In the genomic region with DNA sequence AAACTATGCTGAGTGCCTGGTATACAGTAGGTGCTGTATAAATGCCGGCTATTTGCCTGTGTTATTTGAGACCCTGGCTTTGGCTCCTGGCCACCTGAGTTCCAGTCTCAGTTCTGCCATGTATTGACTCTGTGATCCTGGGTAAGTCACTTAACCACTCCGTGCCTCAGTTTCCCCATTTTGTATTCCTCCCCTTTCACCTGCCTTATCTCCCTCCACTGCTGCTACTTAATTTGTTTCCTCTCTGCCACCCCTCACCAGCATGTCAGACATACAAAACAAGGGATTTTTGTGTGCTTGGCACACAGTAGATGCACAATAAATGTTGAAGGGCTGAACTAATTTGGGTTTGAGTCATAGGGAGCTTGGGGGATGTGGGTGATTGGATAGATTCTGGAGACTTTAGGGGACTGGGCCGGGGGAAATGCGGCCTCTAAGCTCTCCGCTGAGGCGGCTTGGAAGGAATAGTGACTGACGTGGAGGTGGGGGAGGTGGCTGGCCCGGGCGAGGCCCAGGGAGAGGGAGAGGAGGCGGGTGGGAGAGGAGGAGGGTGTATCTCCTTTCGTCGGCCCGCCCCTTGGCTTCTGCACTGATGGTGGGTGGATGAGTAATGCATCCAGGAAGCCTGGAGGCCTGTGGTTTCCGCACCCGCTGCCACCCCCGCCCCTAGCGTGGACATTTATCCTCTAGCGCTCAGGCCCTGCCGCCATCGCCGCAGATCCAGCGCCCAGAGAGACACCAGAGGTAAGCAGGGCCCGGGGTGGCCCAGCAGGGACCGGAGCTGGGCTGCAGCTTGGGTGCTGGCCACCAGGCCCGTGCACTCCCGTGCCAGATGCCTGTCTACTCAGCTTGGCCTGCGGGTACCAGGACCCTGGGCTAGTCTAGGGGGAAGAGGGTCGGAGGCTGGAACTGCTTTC, we compare ENCODE assay signal across 8 cellular contexts. TPM values are rescaled to one million over a fixed set of nuclear protein-coding genes. Genes with fewer than 3 reads are reported as not detected.
DNase-seq lines count a peak whose midpoint lies in the region; ATAC-seq and TF ChIP-seq lines count a peak whose summit lies in the region.

A gene (plus strand): TSS at position 706 of the 917 bp plus-strand sequence. CDS start 980 bp downstream, outside the sequence.

- H3K27me3 ChIP-seq in right lobe of liver, result peaks cover 0 to 7% of the 10 kb centered on the region in 2 donors

- ATAC-seq in HG02798 (IDR thresholded peaks at IDR 0.05; ENCODE audit: poor library complexity, unreplicated experiment) (peak; percentile 90), right lobe of liver (peak; percentile 75 to 80 (median 78))

- 31% methylated on average over 17 of the region's 28 CpGs for WGBS in right lobe of liver (ENCODE audit: insufficient coverage, low coverage, low lambda C conversion rate, missing lambda C conversion rate)

- peak; percentile 36 for TF ChIP-seq POLR2A in right lobe of liver (IDR thresholded peaks at IDR 0.05)

- H3K27ac ChIP-seq in right lobe of liver, result peak within 1 kb of the TSS; percentile 33 to 70 (median 63)

- DNase-seq in GM13976 (ENCODE audit: low spot score) (peak; percentile 88), NCI-H2227 treated with DMSO at 0.1 percent for 48 hours (lab: John Stamatoyannopoulos, UW) (peak; percentile 89), dermis microvascular lymphatic vessel endothelial cell (ENCODE audit: low read depth in 2 of 2) (peak; percentile 63 to 92), right lobe of liver (peak; percentile 73 to 90 (median 84)), NCI-H774 (lab: John Stamatoyannopoulos, UW) (no peak)
- DNase-seq in activated CD4-positive, alpha-beta T cell treated with anti-CD3 and anti-CD28 coated beads, Interleukin-2, amount 50 U/mL, for 48 hours, result peak; percentile 84 to 87
- DNase-seq in stimulated activated CD4-positive, alpha-beta T cell treated with anti-CD3 and anti-CD28 coated beads, Interleukin-4, amount 100 ng/mL, for 4 hours, result peak; percentile 70 to 88

- in situ Hi-C loops in GM13976 (cut with MboI; ENCODE audit: low sequenced_read_pairs, unreplicated experiment), result no loop called here

- no peaks in the 10 kb centered on the region for H3K9me3 ChIP-seq in right lobe of liver

- H3K36me3 ChIP-seq in right lobe of liver, result no peaks in the 10 kb centered on the region

- TF ChIP-seq CTCF in GM13976 (IDR thresholded peaks at IDR 0.05; ENCODE audit: borderline replicate concordance, control extremely low read depth, extremely low read depth, insufficient read depth, missing control alignments), result no peak
- TF ChIP-seq CTCF in right lobe of liver (IDR thresholded peaks at IDR 0.05), result no peak

- intact Hi-C loops in right lobe of liver (cut with DNase I), result no loop called here

- no peaks in the 10 kb centered on the region for H3K4me1 ChIP-seq in right lobe of liver

- peak within 1 kb of the TSS; percentile 33 to 46 (median 38) for H3K4me3 ChIP-seq in right lobe of liver

RNA-seq across cellular contexts. Expression of the gene that starts here (rescaled TPM):
- total RNA-seq in dermis microvascular lymphatic vessel endothelial cell (75.2 and 295 TPM in 2 replicates), right lobe of liver (100 to 1,000 TPM in 4 of 6 experiments, 10 to 100 TPM in 2; 82.1 to 432 (median 143) TPM)
